In the genomic region with DNA sequence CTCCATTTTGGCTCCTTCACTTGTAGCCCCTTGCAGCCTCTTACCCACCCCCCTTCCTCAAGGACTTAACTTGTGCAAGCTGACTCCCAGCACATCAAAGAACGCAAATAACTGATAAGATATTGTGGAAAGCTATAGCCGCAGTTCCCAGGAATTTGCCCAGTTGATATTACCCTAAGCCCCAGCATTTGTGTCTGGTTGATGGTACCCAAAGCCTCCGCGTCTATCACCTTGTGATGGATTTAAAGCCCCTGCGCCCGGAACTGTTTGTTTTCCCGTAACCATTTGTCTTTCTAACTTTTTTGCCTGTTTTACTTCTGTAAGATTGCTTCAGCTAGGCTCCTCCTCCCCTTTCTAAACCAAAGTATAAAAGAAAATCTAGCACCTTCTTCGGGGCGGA, we compare ENCODE assay signal across 26 cellular contexts. TPM values are rescaled to one million over a fixed set of nuclear protein-coding genes. Genes with fewer than 3 reads are reported as not detected.
DNase-seq lines count a peak whose midpoint lies in the region; ATAC-seq and TF ChIP-seq lines count a peak whose summit lies in the region.
"Had no signal": no experiment of that assay in that cellular context is flagged by ENCODE, and none has a peak within 500 bp of the region (broad histone marks: within the 10 kb centered on the region; RNA-seq: fewer than 3 reads in every experiment).

No MANE protein-coding gene starts in this region.

- H3K27me3 Mint-ChIP-seq in T-helper 17 cell (no peaks in the 10 kb centered on the region), endodermal cell (ENCODE audit: insufficient read depth) (no peaks in the 10 kb centered on the region), neural crest cell (ENCODE audit: low read depth) (no peaks in the 10 kb centered on the region)

- H3K27me3 ChIP-seq in endodermal cell (ENCODE audit: control insufficient read depth, insufficient read depth, low read length, poor library complexity, severe bottlenecking): no peaks in the 10 kb centered on the region

- no peak for ATAC-seq in T-helper 17 cell
- ATAC-seq in GM19395 (IDR thresholded peaks at IDR 0.05; ENCODE audit: unreplicated experiment): no peak
- ATAC-seq in HG03045 (IDR thresholded peaks at IDR 0.05; ENCODE audit: unreplicated experiment): no peak
- ATAC-seq: PC-3 had no signal

- H3K9ac ChIP-seq in endodermal cell (ENCODE audit: extremely low read depth, low read length, poor library complexity, severe bottlenecking): no peak overlapping the region
- H3K9ac ChIP-seq: KMS-11, SK-N-SH had no signal

- 69 to 93% methylated on average over 8 to 9 of the region's 9 CpGs for WGBS in endodermal cell (ENCODE audit: insufficient coverage in 1 of 2, insufficient read length in 1 of 2), 2 experiments

- peak overlapping the region; percentile 12 for H3K27ac ChIP-seq in endodermal cell (ENCODE audit: low read depth, low read length)
- H3K27ac ChIP-seq: C4-2B, KMS-11 had no signal

- peaks cover 7% of the 10 kb centered on the region for H3K4me1 ChIP-seq in endodermal cell (ENCODE audit: control insufficient read depth, insufficient read depth, low read length)

- H3K4me3 ChIP-seq in endodermal cell (ENCODE audit: low read length): peak overlapping the region; percentile 61

- H3K27ac Mint-ChIP-seq in T-helper 17 cell (peak overlapping the region; percentile 32), endodermal cell (peak overlapping the region; percentile 65), neural crest cell (ENCODE audit: unreplicated experiment) (no peak overlapping the region)

- H3K4me3 Mint-ChIP-seq in T-helper 17 cell (no peak overlapping the region), endodermal cell (no peak overlapping the region), neural crest cell (peak overlapping the region; percentile 51)

- peaks cover 8% of the 10 kb centered on the region for H3K36me3 Mint-ChIP-seq in T-helper 17 cell (ENCODE audit: low read depth)
- H3K36me3 Mint-ChIP-seq in endodermal cell (ENCODE audit: low read depth): peaks cover 87% of the 10 kb centered on the region
- H3K36me3 Mint-ChIP-seq in neural crest cell (ENCODE audit: low read depth): peaks cover 19% of the 10 kb centered on the region

- DNase-seq in ELF-1 (ENCODE audit: low read depth, low spot score) (peak; percentile 22), T-helper 17 cell (no peak), endodermal cell (peak; percentile 60), neural crest cell (ENCODE audit: low read depth, low spot score) (no peak), COR-L47 (lab: John Stamatoyannopoulos, UW) (no peak), DMS114 treated with DMSO at 0.1 percent for 48 hours (lab: John Stamatoyannopoulos, UW; ENCODE audit: unreplicated experiment) (no peak)
- DNase-seq: AML-193, Calu3, DMS53, EL, H7, NCI-H1417, NCI-H187, NCI-H2107, NCI-H2227 treated with DMSO at 0.1 percent for 48 hours, NCI-H510A treated with DMSO at 0.1 percent for 48 hours, NCI-H774, PC-3, RPMI8226, SHP77 treated with DMSO at 0.1 percent for 48 hours, SK-N-SH had no signal

- peaks cover 33% of the 10 kb centered on the region for H3K4me1 Mint-ChIP-seq in T-helper 17 cell
- peaks cover 36% of the 10 kb centered on the region for H3K4me1 Mint-ChIP-seq in endodermal cell
- peaks cover 16% of the 10 kb centered on the region for H3K4me1 Mint-ChIP-seq in neural crest cell

- no peaks in the 10 kb centered on the region for H3K9me3 ChIP-seq in T-helper 17 cell (ENCODE audit: control insufficient read depth, low read length, poor library complexity, severe bottlenecking)
- H3K9me3 ChIP-seq in endodermal cell (ENCODE audit: control insufficient read depth, low read length): peaks cover 37% of the 10 kb centered on the region
- H3K9me3 ChIP-seq: SK-N-SH had no signal

- no peak for TF ChIP-seq CTCF in endodermal cell (conservative IDR thresholded peaks at IDR 0.05)
- no peak for TF ChIP-seq CTCF in neural crest cell (conservative IDR thresholded peaks at IDR 0.05)

- H3K36me3 ChIP-seq in endodermal cell (ENCODE audit: control insufficient read depth, insufficient read depth, low read length): peaks cover 84% of the 10 kb centered on the region

- H3K9me3 Mint-ChIP-seq in endodermal cell (peaks cover 6% of the 10 kb centered on the region), neural crest cell (no peaks in the 10 kb centered on the region)

RNA-seq across cellular contexts. Expression of gene YARS1, which starts 5.9 kb away (rescaled TPM):
- total RNA-seq in T-helper 17 cell: 10 to 100 TPM; 70.9 to 88.1 TPM
- 100 to 1,000 TPM; 141 to 154 TPM for total RNA-seq in endodermal cell
- 120 TPM for polyA plus RNA-seq in endodermal cell (2013, experiment 1 of 2)
- 113 TPM for polyA plus RNA-seq in endodermal cell (2013, experiment 2 of 2)
- 140 and 145 TPM in 2 replicates for total RNA-seq in neural crest cell

RNA-seq across cellular contexts. Expression of gene S100PBP, which starts 6.2 kb away (rescaled TPM):
- total RNA-seq in T-helper 17 cell: 10 to 100 TPM; 32.5 to 35.5 TPM
- 100 to 1,000 TPM in 1 of 2 donors, 10 to 100 TPM in 1; 91.4 to 112 TPM for total RNA-seq in endodermal cell
- polyA plus RNA-seq in endodermal cell (2013, experiment 1 of 2): 39.8 TPM
- polyA plus RNA-seq in endodermal cell (2013, experiment 2 of 2): 37.9 TPM
- 55.0 and 55.7 TPM in 2 replicates for total RNA-seq in neural crest cell

RNA-seq across cellular contexts. Expression of gene FNDC5, which starts 59.4 kb away (rescaled TPM):
- not detected for total RNA-seq in T-helper 17 cell
- 1 to 10 TPM; 6.0 to 7.2 TPM for total RNA-seq in endodermal cell
- 32.9 TPM for polyA plus RNA-seq in endodermal cell (2013, experiment 1 of 2)
- 26.5 TPM for polyA plus RNA-seq in endodermal cell (2013, experiment 2 of 2)
- 26.8 and 28.7 TPM in 2 replicates for total RNA-seq in neural crest cell
- total RNA-seq: Calu3, HT-29 had no signal

Comparison
In these comparisons a context has a peak if more than half of its experiments do, and no peak if none do; other contexts are left out.
1. DNase-seq: peak in ELF-1 (single experiment) and endodermal cell (single experiment); none in T-helper 17 cell (0 of 3), neural crest cell (single experiment), COR-L47 (single experiment) and DMS114 treated with DMSO at 0.1 percent for 48 hours (single experiment).
2. RNA of gene FNDC5, which starts 59.4 kb away (total RNA-seq): 26.8 to 28.7 TPM in neural crest cell and 6.0 to 7.2 TPM in endodermal cell; not detected in T-helper 17 cell; every median in the first group is over 4 times any median in the second.